In genomic region chr1:113930499-113931161, GRCh38 we compare ENCODE assay signal across 8 cellular contexts. TPM values are rescaled to one million over a fixed set of nuclear protein-coding genes. Genes with fewer than 3 reads are reported as not detected.
DNase-seq lines count a peak whose midpoint lies in the region; ATAC-seq and TF ChIP-seq lines count a peak whose summit lies in the region.

No MANE protein-coding gene starts in this region.

- H3K4me3 ChIP-seq in KMS-11 (IDR thresholded peaks at IDR 0.05; ENCODE audit: insufficient read depth, low read depth, low read length) (no peak overlapping the region), mesodermal cell (ENCODE audit: extremely low read depth, insufficient read depth, low read length, poor library complexity, severe bottlenecking) (peak overlapping the region; percentile 74)

- H3K79me2 ChIP-seq in KMS-11 (ENCODE audit: insufficient read depth, low read depth) = peaks cover 59% of the 10 kb centered on the region

- peak overlapping the region; percentile 91 for H3K9ac ChIP-seq in KMS-11

- no peaks in the 10 kb centered on the region for H4K20me1 ChIP-seq in KMS-11 (ENCODE audit: insufficient read depth)

- TF ChIP-seq CTCF in KMS-11 (conservative IDR thresholded peaks at IDR 0.05; ENCODE audit: low read depth, low read length) = no peak

- peak overlapping the region; percentile 90 for H3K4me2 ChIP-seq in KMS-11

- DNase-seq in D341Med (ENCODE audit: low spot score) (peak; percentile 37), occipital lobe (lab: John Stamatoyannopoulos, UW) (no peak)
- peak; percentile 52 to 53 for DNase-seq in stimulated activated CD8-positive, alpha-beta memory T cell treated with anti-CD3 and anti-CD28 coated beads, Interleukin-7, amount 100 ng/mL, for 4 hours (ENCODE audit: low read depth in 2 of 2)

- no peaks in the 10 kb centered on the region for H3K9me3 ChIP-seq in mesodermal cell (ENCODE audit: control insufficient read depth, low read length)

- no peak overlapping the region for H2AFZ ChIP-seq in KMS-11 (ENCODE audit: low read depth)

- H3K27ac ChIP-seq in KMS-11 (peak overlapping the region; percentile 94), cingulate gyrus (ENCODE audit: low read depth, low read length) (peak overlapping the region; percentile 87), mesodermal cell (ENCODE audit: low read depth, low read length, severe bottlenecking) (peak overlapping the region; percentile 92)

- H3K4me1 ChIP-seq in KMS-11 (ENCODE audit: low read depth, poor library complexity, severe bottlenecking) = peaks cover 51% of the 10 kb centered on the region
- H3K4me1 ChIP-seq in mesodermal cell (ENCODE audit: control insufficient read depth, insufficient read depth, low read length, poor library complexity, severe bottlenecking) = peaks cover 5% of the 10 kb centered on the region

- 2% methylated on average over 5 of the region's 8 CpGs; no CpG with 5 or more reads in 1 of the 2 experiments for WGBS in mesodermal cell (ENCODE audit: insufficient coverage in 2 of 2), 2 experiments

- ATAC-seq in GM21529 (IDR thresholded peaks at IDR 0.05; ENCODE audit: unreplicated experiment) = peak; percentile 38
- peak; percentile 36 to 38 for ATAC-seq in activated CD4-positive, CD25-positive, alpha-beta regulatory T cell treated with anti-CD3 and anti-CD28 coated beads, Interleukin-2, amount 50 U/mL, for 24 hours

- H3K36me3 ChIP-seq in KMS-11 (ENCODE audit: insufficient read depth) = no peaks in the 10 kb centered on the region
- peaks cover 3% of the 10 kb centered on the region for H3K36me3 ChIP-seq in mesodermal cell (ENCODE audit: control insufficient read depth, insufficient read depth, low read length)

- H3K27me3 ChIP-seq in KMS-11 (ENCODE audit: insufficient read depth, low read depth) = no peaks in the 10 kb centered on the region

RNA-seq across cellular contexts. Expression of gene HIPK1, which starts 1.5 kb away (rescaled TPM):
- 40.1 TPM for polyA plus RNA-seq in mesodermal cell (2013, experiment 1 of 2)
- 31.3 TPM for polyA plus RNA-seq in mesodermal cell (2013, experiment 2 of 2)
- total RNA-seq in occipital lobe = 45.2 TPM

RNA-seq across cellular contexts. Expression of gene DCLRE1B, which starts 25.5 kb away (rescaled TPM):
- 10.8 TPM for polyA plus RNA-seq in mesodermal cell (2013, experiment 1 of 2)
- polyA plus RNA-seq in mesodermal cell (2013, experiment 2 of 2) = 9.0 TPM
- total RNA-seq in occipital lobe = 6.4 TPM

RNA-seq across cellular contexts. Expression of gene AP4B1, which starts 26.0 kb away (rescaled TPM):
- 11.8 TPM for polyA plus RNA-seq in mesodermal cell (2013, experiment 1 of 2)
- 13.2 TPM for polyA plus RNA-seq in mesodermal cell (2013, experiment 2 of 2)
- total RNA-seq in occipital lobe = 36.2 TPM

RNA-seq across cellular contexts. Expression of gene BCL2L15, which starts 43.2 kb away (rescaled TPM):
- polyA plus RNA-seq in mesodermal cell (2013, experiment 1 of 2) = 0.33 TPM
- polyA plus RNA-seq in mesodermal cell (2013, experiment 2 of 2) = 0.10 TPM
- 1.4 TPM for total RNA-seq in occipital lobe

RNA-seq across cellular contexts. Expression of gene OLFML3, which starts 48.6 kb away (rescaled TPM):
- polyA plus RNA-seq in mesodermal cell (2013, experiment 1 of 2) = 49.7 TPM
- 44.7 TPM for polyA plus RNA-seq in mesodermal cell (2013, experiment 2 of 2)
- 22.5 TPM for total RNA-seq in occipital lobe
